ENCODE assay signal across 8 cellular contexts in genomic region chr1:200473698-200474371, GRCh38.
DNase-seq lines count a peak whose midpoint lies in the region; ATAC-seq and TF ChIP-seq lines count a peak whose summit lies in the region.

No MANE protein-coding gene starts in this region.

- H3K9me3 Mint-ChIP-seq in activated T-cell treated with anti-CD3 and anti-CD28 coated beads, Interleukin-2, amount 50 U/mL, for 24 hours: no peaks in the 10 kb centered on the region
- H3K9me3 Mint-ChIP-seq in T-cell: no peaks in the 10 kb centered on the region

- H3K27me3 ChIP-seq in smooth muscle cell (ENCODE audit: low read depth): no peaks in the 10 kb centered on the region
- H3K27me3 ChIP-seq in esophagus muscularis mucosa: peaks cover 0 to 25% (median 2%) of the 10 kb centered on the region in 4 donors
- H3K27me3 ChIP-seq in trophoblast cell (ENCODE audit: insufficient read depth, low read length): no peaks in the 10 kb centered on the region

- no peak for TF ChIP-seq EP300 in esophagus muscularis mucosa (IDR thresholded peaks at IDR 0.05)

- no peak overlapping the region for H3K4ac ChIP-seq in trophoblast cell (ENCODE audit: low read depth, low read length)

- no peaks in the 10 kb centered on the region for H3K9me3 ChIP-seq in smooth muscle cell (replicated peaks; ENCODE audit: low read depth)
- no peaks in the 10 kb centered on the region for H3K9me3 ChIP-seq in esophagus muscularis mucosa
- H3K9me3 ChIP-seq in trophoblast cell (ENCODE audit: insufficient read depth, low read depth, low read length): no peaks in the 10 kb centered on the region

- no peak overlapping the region for H4K12ac ChIP-seq in trophoblast cell (ENCODE audit: low read depth, low read length)

- peaks cover 22% of the 10 kb centered on the region for H3K27me3 Mint-ChIP-seq in activated T-cell treated with anti-CD3 and anti-CD28 coated beads, Interleukin-2, amount 50 U/mL, for 24 hours
- peaks cover 3 to 10% of the 10 kb centered on the region in 2 donors for H3K27me3 Mint-ChIP-seq in T-cell

- H3K4me1 Mint-ChIP-seq in activated T-cell treated with anti-CD3 and anti-CD28 coated beads, Interleukin-2, amount 50 U/mL, for 24 hours (ENCODE audit: low read depth): peaks cover 52% of the 10 kb centered on the region
- peaks cover 6 to 20% (median 16%) of the 10 kb centered on the region in 3 donors for H3K4me1 Mint-ChIP-seq in T-cell

- POLR2A ChIA-PET in T-cell (lab: Charles Lee): no interaction called here

- no peaks in the 10 kb centered on the region for H3K36me3 Mint-ChIP-seq in activated T-cell treated with anti-CD3 and anti-CD28 coated beads, Interleukin-2, amount 50 U/mL, for 24 hours (ENCODE audit: low read depth)
- H3K36me3 Mint-ChIP-seq in T-cell: no peaks in the 10 kb centered on the region

- peak; percentile 49 for DNase-seq in activated T-cell treated with anti-CD3 and anti-CD28 coated beads, Interleukin-2, amount 50 U/mL, for 24 hours
- no peak for DNase-seq in activated T-cell treated with anti-CD3 and anti-CD28 coated beads, Interleukin-2, amount 50 U/mL, for 1 hour
- DNase-seq in T-cell (no peak), smooth muscle cell (lab: John Stamatoyannopoulos, UW; ENCODE audit: unreplicated experiment) (no peak), esophagus muscularis mucosa (ENCODE audit: extremely low spot score) (no peak), trophoblast cell (no peak), NAMALWA (ENCODE audit: low spot score) (no peak)

- H2BK12ac ChIP-seq in trophoblast cell (ENCODE audit: low read length): no peak overlapping the region

- H3K4me3 Mint-ChIP-seq in activated T-cell treated with anti-CD3 and anti-CD28 coated beads, Interleukin-2, amount 50 U/mL, for 24 hours: peak overlapping the region; percentile 49
- H3K4me3 Mint-ChIP-seq in T-cell: peak overlapping the region; percentile 35 to 58 (median 51)

- no peak overlapping the region for H3K23ac ChIP-seq in trophoblast cell (ENCODE audit: low read length)

- H3K4me2 ChIP-seq in smooth muscle cell: no peak overlapping the region
- H3K4me2 ChIP-seq in trophoblast cell (ENCODE audit: low read length): no peak overlapping the region

- no peaks in the 10 kb centered on the region for H3F3A ChIP-seq in smooth muscle cell (ENCODE audit: low read depth)

- no peaks in the 10 kb centered on the region for H3K79me1 ChIP-seq in trophoblast cell (ENCODE audit: low read length)

- H3K9ac ChIP-seq in smooth muscle cell (ENCODE audit: low read depth): no peak overlapping the region
- no peak overlapping the region for H3K9ac ChIP-seq in trophoblast cell (ENCODE audit: low read length)

- H2AFZ ChIP-seq in smooth muscle cell (ENCODE audit: low read depth) (peak overlapping the region; percentile 13), trophoblast cell (ENCODE audit: insufficient read depth, low read length, poor library complexity) (no peak overlapping the region)

- H3K4me3 ChIP-seq in smooth muscle cell (no peak overlapping the region), esophagus muscularis mucosa (no peak overlapping the region), trophoblast cell (ENCODE audit: low read depth, low read length) (no peak overlapping the region)

- no peak overlapping the region for H4K8ac ChIP-seq in trophoblast cell (ENCODE audit: low read depth, low read length)

- H3K27ac Mint-ChIP-seq in activated T-cell treated with anti-CD3 and anti-CD28 coated beads, Interleukin-2, amount 50 U/mL, for 24 hours: peak overlapping the region; percentile 82
- H3K27ac Mint-ChIP-seq in T-cell: peak overlapping the region in 1 of 2 donors; percentile 16

- ATAC-seq in HG02840 (IDR thresholded peaks at IDR 0.05; ENCODE audit: low FRiP score, unreplicated experiment) (peak; percentile 73), T-cell (replicated peaks in 1 of 4) (peak in 3 of 4 experiments; percentile 36 to 44 (median 41))

- CTCF ChIA-PET in T-cell (lab: Charles Lee): interaction anchor here in 1 of 2 donors (0.6 kb wide), 2 partner anchors 36 to 1033 kb away, joined by 4 to 5 read pairs; partner anchors contain the start of gene CSRP1

- no peak overlapping the region for H2BK5ac ChIP-seq in trophoblast cell (ENCODE audit: low read depth, low read length, poor library complexity)

- no peak for TF ChIP-seq CTCF in smooth muscle cell (IDR thresholded peaks at IDR 0.05; ENCODE audit: borderline replicate concordance, insufficient read depth, poor library complexity, severe bottlenecking)
- no peak for TF ChIP-seq CTCF in esophagus muscularis mucosa (IDR thresholded peaks at IDR 0.05)

- H3K36me3 ChIP-seq in smooth muscle cell (ENCODE audit: low read depth): no peaks in the 10 kb centered on the region
- H3K36me3 ChIP-seq in esophagus muscularis mucosa: no peaks in the 10 kb centered on the region
- H3K36me3 ChIP-seq in trophoblast cell (ENCODE audit: control insufficient read depth in 1 of 2, insufficient read depth in 2 of 2, low read length in 2 of 2): no peaks in the 10 kb centered on the region

- H3K4me1 ChIP-seq in smooth muscle cell (ENCODE audit: low read depth) (no peaks in the 10 kb centered on the region), esophagus muscularis mucosa (no peaks in the 10 kb centered on the region), trophoblast cell (ENCODE audit: control insufficient read depth in 1 of 2, insufficient read depth in 2 of 2, low read length in 2 of 2) (no peaks in the 10 kb centered on the region)

- H3K79me2 ChIP-seq in smooth muscle cell (ENCODE audit: low read depth): no peaks in the 10 kb centered on the region
- H3K79me2 ChIP-seq in trophoblast cell (ENCODE audit: control insufficient read depth, insufficient read depth, low read length, poor library complexity): no peaks in the 10 kb centered on the region

- H3K18ac ChIP-seq in trophoblast cell (ENCODE audit: low read length): no peak overlapping the region

- no peak overlapping the region for H3K14ac ChIP-seq in trophoblast cell (ENCODE audit: low read length)

- 85% methylated on average over 12 of the region's 12 CpGs for WGBS in smooth muscle cell (ENCODE audit: low lambda C conversion rate)
- 47% methylated on average over 12 of the region's 12 CpGs for WGBS in esophagus muscularis mucosa
- WGBS in trophoblast cell (ENCODE audit: extremely low coverage, insufficient coverage, insufficient read length): no CpG with 5 or more reads among the region's 12 CpGs

- no peak for TF ChIP-seq POLR2A in esophagus muscularis mucosa (IDR thresholded peaks at IDR 0.05; ENCODE audit: low read depth)

- H2BK120ac ChIP-seq in trophoblast cell (ENCODE audit: insufficient read depth, low read length, poor library complexity): no peak overlapping the region

- intact Hi-C loops in esophagus muscularis mucosa (cut with DNase I): no loop called here

- H2AK5ac ChIP-seq in trophoblast cell (ENCODE audit: low read length): no peak overlapping the region

- H4K91ac ChIP-seq in trophoblast cell (ENCODE audit: low read depth, low read length): no peak overlapping the region

- H4K20me1 ChIP-seq in smooth muscle cell (ENCODE audit: low read depth): no peaks in the 10 kb centered on the region

- H3K27ac ChIP-seq in smooth muscle cell (ENCODE audit: low read depth) (no peak overlapping the region), esophagus muscularis mucosa (replicated peaks in 1 of 4) (no peak overlapping the region), trophoblast cell (ENCODE audit: low read depth, low read length) (no peak overlapping the region)
